ENCODE assay signal across 27 cellular contexts in the genomic region with DNA sequence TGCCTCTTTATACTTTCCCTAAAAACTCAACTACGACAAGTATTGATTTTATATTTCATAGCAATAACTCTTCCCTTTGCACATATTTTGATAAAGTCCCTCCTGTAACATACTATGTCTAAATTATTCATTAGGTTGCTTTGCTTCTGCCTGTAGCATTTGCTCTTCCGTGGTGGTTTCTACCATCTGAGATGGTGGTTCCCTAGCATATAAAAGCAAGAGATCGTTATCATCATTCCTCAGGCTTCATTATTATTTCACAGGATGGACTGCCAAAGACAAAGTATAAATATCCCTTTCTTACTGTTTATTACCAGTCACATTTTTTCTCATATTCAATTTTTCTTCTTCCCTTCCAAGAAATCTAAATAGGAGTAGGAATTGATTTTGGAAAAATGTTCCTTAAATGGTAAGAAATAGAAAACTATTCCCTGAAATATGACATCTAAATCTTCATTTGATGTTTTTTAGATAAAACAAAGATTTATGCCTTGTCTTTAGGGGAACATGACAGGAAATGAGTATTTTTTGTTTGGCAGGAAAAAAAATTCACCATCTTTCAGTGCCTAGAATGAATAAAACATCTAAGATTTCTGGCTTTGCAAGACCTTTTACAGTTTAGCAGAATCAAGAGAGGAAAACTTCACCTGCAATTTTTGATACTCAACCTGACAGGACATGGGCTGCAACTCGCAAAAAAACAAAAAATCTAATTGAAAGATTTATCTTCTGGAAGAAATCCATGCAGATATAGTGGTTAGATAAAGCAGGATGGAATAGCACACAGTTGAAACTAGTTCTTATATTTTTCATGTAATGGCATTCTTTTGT.
"Had no signal": no experiment of that assay in that cellular context is flagged by ENCODE, and none has a peak within 500 bp of the region (broad histone marks: within the 10 kb centered on the region; RNA-seq: fewer than 3 reads in every experiment).

No MANE protein-coding gene starts in this region.

- H3K9me3 ChIP-seq: gastroesophageal sphincter, psoas muscle, right atrium auricular region, thoracic aorta had no signal

- H3K9me3 Mint-ChIP-seq: activated CD4-positive, alpha-beta memory T cell treated with anti-CD3 and anti-CD28 coated beads for 36 hours; activated T-helper 1 cell treated with anti-CD3 and anti-CD28 coated beads, Interleukin-12 subunit alpha, Interleukin-12 subunit beta, Interleukin-2, Interleukin-4 antibody, amounts not matched to agents 30 ng/mL and 10 ng/mL and 1 ng/mL, durations not matched to agents 14 hours and 24 hours and 36 hours; T-helper 1 cell treated with Interleukin-12 subunit alpha and Interleukin-12 subunit beta and Interleukin-4 antibody, amounts not matched to agents 30 μg/mL and 1 μg/mL, for 36 hours had no signal

- H3K27ac Mint-ChIP-seq: activated CD4-positive, alpha-beta memory T cell treated with anti-CD3 and anti-CD28 coated beads for 36 hours; activated T-helper 1 cell treated with anti-CD3 and anti-CD28 coated beads, Interleukin-12 subunit alpha, Interleukin-12 subunit beta, Interleukin-2, Interleukin-4 antibody, amounts not matched to agents 30 ng/mL and 10 ng/mL and 1 ng/mL, durations not matched to agents 14 hours and 24 hours and 36 hours; effector memory CD8-positive, alpha-beta T cell; mesothelial cell of epicardium; nephron progenitor cell; T-helper 1 cell treated with Interleukin-12 subunit alpha and Interleukin-12 subunit beta and Interleukin-4 antibody, amounts not matched to agents 30 μg/mL and 1 μg/mL, for 36 hours had no signal

- H3K36me3 ChIP-seq: gastroesophageal sphincter, right atrium auricular region, thoracic aorta had no signal

- H3K27ac ChIP-seq: coronary artery, gastroesophageal sphincter, parathyroid adenoma, psoas muscle, right atrium auricular region, thoracic aorta, VCaP had no signal

- H3K4me1 ChIP-seq: gastroesophageal sphincter, parathyroid adenoma, psoas muscle, right atrium auricular region had no signal

- ATAC-seq: effector memory CD8-positive, alpha-beta T cell; gastroesophageal sphincter; left colon; psoas muscle had no signal

- H3K4me3 ChIP-seq: coronary artery, gastroesophageal sphincter, psoas muscle, right atrium auricular region, smooth muscle cell, thoracic aorta had no signal

- H3K4me1 Mint-ChIP-seq: naive B cell had no signal

- H3K4me3 Mint-ChIP-seq: activated CD4-positive, alpha-beta memory T cell treated with anti-CD3 and anti-CD28 coated beads for 36 hours; activated T-helper 1 cell treated with anti-CD3 and anti-CD28 coated beads, Interleukin-12 subunit alpha, Interleukin-12 subunit beta, Interleukin-2, Interleukin-4 antibody, amounts not matched to agents 30 ng/mL and 10 ng/mL and 1 ng/mL, durations not matched to agents 14 hours and 24 hours and 36 hours; effector memory CD8-positive, alpha-beta T cell; mesothelial cell of epicardium; naive B cell; nephron progenitor cell; T-helper 1 cell treated with Interleukin-12 subunit alpha and Interleukin-12 subunit beta and Interleukin-4 antibody, amounts not matched to agents 30 μg/mL and 1 μg/mL, for 36 hours had no signal

- H3K27me3 ChIP-seq: gastroesophageal sphincter, right atrium auricular region had no signal

- H3K36me3 Mint-ChIP-seq: activated CD4-positive, alpha-beta memory T cell treated with anti-CD3 and anti-CD28 coated beads for 36 hours; mesothelial cell of epicardium; naive B cell had no signal

- DNase-seq: activated CD4-positive, alpha-beta memory T cell treated with anti-CD3 and anti-CD28 coated beads for 36 hours; activated CD4-positive, alpha-beta T cell treated with anti-CD3 and anti-CD28 coated beads for 48 hours; activated CD8-positive, alpha-beta memory T cell treated with anti-CD3 and anti-CD28 coated beads, Interleukin-2, amount 50 U/mL, for 4 hours; activated effector memory CD4-positive, alpha-beta T cell treated with anti-CD3 and anti-CD28 coated beads, Interleukin-2, amount 50 U/mL, for 16 hours; activated naive CD4-positive, alpha-beta T cell treated with anti-CD3 and anti-CD28 coated beads, Interleukin-2, amount 50 U/mL, for 16 hours; activated T-cell treated with anti-CD3 and anti-CD28 coated beads, Interleukin-2, amount 50 U/mL, for 1 hour; amygdala; cerebellar nuclear complex; effector memory CD8-positive, alpha-beta T cell; kidney; left colon; naive B cell; nephron progenitor cell; psoas muscle; stimulated activated naive CD4-positive, alpha-beta T cell treated with Interleukin-2 at 50 U/mL for 16 hours; T-helper 9 cell; trophoblast cell had no signal

- H3K27me3 Mint-ChIP-seq: activated CD4-positive, alpha-beta memory T cell treated with anti-CD3 and anti-CD28 coated beads for 36 hours; effector memory CD8-positive, alpha-beta T cell; naive B cell had no signal
